In genomic region chr10:122953827-122954730, GRCh38 we compare ENCODE assay signal across 1 cellular context.
A peak's percentile ranks its signal among the peaks of the same experiment; 100 is the strongest.
TF ChIP-seq lines count a peak whose summit lies in the region.

C10orf88 (minus strand) TSS chr10:122954227; CDS start chr10:122954178, 49 bp downstream.

TF ChIP-seq in K562, 482 proteins besides CTCF, POLR2A, EP300 and RAD21 (continued from another document and continues in another):
- TF ChIP-seq NKRF (IDR thresholded peaks at IDR 0.05; ENCODE audit: borderline replicate concordance) (no peak), RFX5 (IDR thresholded peaks at IDR 0.05; ENCODE audit: low read depth, low read length) (no peak), RBFOX2 (IDR thresholded peaks at IDR 0.05; ENCODE audit: low read depth, low read length) (peak; percentile 85), NR3C1 (CRISPR knock-in tag; IDR thresholded peaks at IDR 0.05) (no peak), TAF7 (tag; IDR thresholded peaks at IDR 0.05) (no peak), HLTF (IDR thresholded peaks at IDR 0.05) (0 out of 2 replicates have a peak, but pooled peaks have one; percentile 13), TEAD2 (tag; IDR thresholded peaks at IDR 0.05) (no peak), KDM2B (CRISPR knock-in tag; IDR thresholded peaks at IDR 0.05) (no peak), SMAD2 (IDR thresholded peaks at IDR 0.05; ENCODE audit: low read depth, low read length) (no peak), MCM7 (IDR thresholded peaks at IDR 0.05) (no peak), KLF6 (CRISPR knock-in tag; IDR thresholded peaks at IDR 0.05; ENCODE audit: borderline replicate concordance) (no peak), ZNF644 (tag; IDR thresholded peaks at IDR 0.05; ENCODE audit: low read depth) (0 out of 2 replicates have a peak, but pooled peaks have one; percentile 14), FOXJ3 (CRISPR knock-in tag; IDR thresholded peaks at IDR 0.05) (no peak), ZNF134 (CRISPR knock-in tag; conservative IDR thresholded peaks at IDR 0.05) (no peak), EGR1 (conservative IDR thresholded peaks at IDR 0.05) (no peak), KDM4B (IDR thresholded peaks at IDR 0.05; ENCODE audit: borderline replicate concordance in 2 of 2, low read depth in 1 of 2) (peak in 1 of 2 experiments; percentile 47; a peak in 1 of 4 replicates), RFX1 (IDR thresholded peaks at IDR 0.05) (no peak), POLR2AphosphoS2 (IDR thresholded peaks at IDR 0.05; ENCODE audit: low read length) (no peak), TCF7L2 (IDR thresholded peaks at IDR 0.05; ENCODE audit: low read depth, low read length) (peak; percentile 26; the same call in 1 of the 2 replicates), CHD4 (IDR thresholded peaks at IDR 0.05; ENCODE audit: insufficient read depth, insufficient replicate concordance, low read depth, low read length, poor library complexity, severe bottlenecking) (no peak), OTX1 (CRISPR knock-in tag; IDR thresholded peaks at IDR 0.05) (no peak), BRD4 (IDR thresholded peaks at IDR 0.05) (no peak), DPF2 (IDR thresholded peaks at IDR 0.05) (no peak), IFI16 (CRISPR knock-in tag; IDR thresholded peaks at IDR 0.05) (no peak), CHAMP1 (IDR thresholded peaks at IDR 0.05) (peak; percentile 59; the same call in 1 of the 2 replicates), XRCC3 (IDR thresholded peaks at IDR 0.05) (no peak), ZNF639 (CRISPR knock-in tag; conservative IDR thresholded peaks at IDR 0.05 in 1 of 2, IDR thresholded peaks at IDR 0.05 in 1 of 2) (peak in 1 of 2 experiments; percentile 62; a peak in 1 of 4 replicates), DMBX1 (CRISPR knock-in tag; IDR thresholded peaks at IDR 0.05; ENCODE audit: borderline replicate concordance) (no peak; the same call in 1 of the 2 replicates), TCF15 (CRISPR knock-in tag; IDR thresholded peaks at IDR 0.05) (no peak), FOXK1 (CRISPR knock-in tag; IDR thresholded peaks at IDR 0.05; ENCODE audit: borderline replicate concordance) (no peak), ASH1L (IDR thresholded peaks at IDR 0.05; ENCODE audit: borderline replicate concordance, low read depth, partially characterized antibody) (no peak), BRF2 (IDR thresholded peaks at IDR 0.05; ENCODE audit: borderline replicate concordance, insufficient read depth, insufficient read length) (no peak), ZNF584 (CRISPR knock-in tag; IDR thresholded peaks at IDR 0.05; ENCODE audit: low read depth) (no peak), PBX2 (CRISPR knock-in tag; IDR thresholded peaks at IDR 0.05; ENCODE audit: low read depth) (no peak), PBX2 (tag; conservative IDR thresholded peaks at IDR 0.05; ENCODE audit: low read depth) (no peak), TAF9B (IDR thresholded peaks at IDR 0.05; ENCODE audit: partially characterized antibody) (peak; percentile 75), PCBP1 (IDR thresholded peaks at IDR 0.05; ENCODE audit: low read depth, low read length, poor library complexity, severe bottlenecking) (no peak), CEBPB (tag; IDR thresholded peaks at IDR 0.05) (no peak), CBX5 (IDR thresholded peaks at IDR 0.05; ENCODE audit: borderline replicate concordance, low read depth) (no peak), L3MBTL2 (IDR thresholded peaks at IDR 0.05) (peak; percentile 100), KAT2B (IDR thresholded peaks at IDR 0.05; ENCODE audit: low read depth, low read length) (no peak), ZNF699 (CRISPR knock-in tag; IDR thresholded peaks at IDR 0.05; ENCODE audit: insufficient replicate concordance) (no peak), MBD2 (IDR thresholded peaks at IDR 0.05; ENCODE audit: borderline replicate concordance, low read depth) (0 out of 2 replicates have a peak, but pooled peaks have one; percentile 34), HNRNPLL (IDR thresholded peaks at IDR 0.05; ENCODE audit: low read depth, low read length, poor library complexity, severe bottlenecking) (peak; percentile 60), ZFPM2 (CRISPR knock-in tag; IDR thresholded peaks at IDR 0.05) (no peak), ZNF316 (IDR thresholded peaks at IDR 0.05) (no peak), FOS (IDR thresholded peaks at IDR 0.05; ENCODE audit: extremely low read depth, insufficient read length) (no peak), ZFP30 (CRISPR knock-in tag; IDR thresholded peaks at IDR 0.05; ENCODE audit: borderline replicate concordance) (no peak), GATA2 (CRISPR knock-in tag; IDR thresholded peaks at IDR 0.05) (no peak), ZNF3 (CRISPR knock-in tag; IDR thresholded peaks at IDR 0.05) (no peak), KLF1 (tag; IDR thresholded peaks at IDR 0.05) (no peak)
- TF ChIP-seq, protein P1, sequence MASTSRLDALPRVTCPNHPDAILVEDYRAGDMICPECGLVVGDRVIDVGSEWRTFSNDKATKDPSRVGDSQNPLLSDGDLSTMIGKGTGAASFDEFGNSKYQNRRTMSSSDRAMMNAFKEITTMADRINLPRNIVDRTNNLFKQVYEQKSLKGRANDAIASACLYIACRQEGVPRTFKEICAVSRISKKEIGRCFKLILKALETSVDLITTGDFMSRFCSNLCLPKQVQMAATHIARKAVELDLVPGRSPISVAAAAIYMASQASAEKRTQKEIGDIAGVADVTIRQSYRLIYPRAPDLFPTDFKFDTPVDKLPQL (IDR thresholded peaks at IDR 0.05; ENCODE audit: extremely low read depth, insufficient read length), result no peak
- TF ChIP-seq, protein P2, sequence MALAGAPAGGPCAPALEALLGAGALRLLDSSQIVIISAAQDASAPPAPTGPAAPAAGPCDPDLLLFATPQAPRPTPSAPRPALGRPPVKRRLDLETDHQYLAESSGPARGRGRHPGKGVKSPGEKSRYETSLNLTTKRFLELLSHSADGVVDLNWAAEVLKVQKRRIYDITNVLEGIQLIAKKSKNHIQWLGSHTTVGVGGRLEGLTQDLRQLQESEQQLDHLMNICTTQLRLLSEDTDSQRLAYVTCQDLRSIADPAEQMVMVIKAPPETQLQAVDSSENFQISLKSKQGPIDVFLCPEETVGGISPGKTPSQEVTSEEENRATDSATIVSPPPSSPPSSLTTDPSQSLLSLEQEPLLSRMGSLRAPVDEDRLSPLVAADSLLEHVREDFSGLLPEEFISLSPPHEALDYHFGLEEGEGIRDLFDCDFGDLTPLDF (CRISPR knock-in tag; IDR thresholded peaks at IDR 0.05), result no peak
- TF ChIP-seq, protein P3, sequence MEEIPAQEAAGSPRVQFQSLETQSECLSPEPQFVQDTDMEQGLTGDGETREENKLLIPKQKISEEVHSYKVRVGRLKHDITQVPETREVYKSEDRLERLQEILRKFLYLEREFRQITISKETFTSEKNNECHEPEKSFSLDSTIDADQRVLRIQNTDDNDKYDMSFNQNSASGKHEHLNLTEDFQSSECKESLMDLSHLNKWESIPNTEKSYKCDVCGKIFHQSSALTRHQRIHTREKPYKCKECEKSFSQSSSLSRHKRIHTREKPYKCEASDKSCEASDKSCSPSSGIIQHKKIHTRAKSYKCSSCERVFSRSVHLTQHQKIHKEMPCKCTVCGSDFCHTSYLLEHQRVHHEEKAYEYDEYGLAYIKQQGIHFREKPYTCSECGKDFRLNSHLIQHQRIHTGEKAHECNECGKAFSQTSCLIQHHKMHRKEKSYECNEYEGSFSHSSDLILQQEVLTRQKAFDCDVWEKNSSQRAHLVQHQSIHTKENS (CRISPR knock-in tag; IDR thresholded peaks at IDR 0.05), result no peak
- TF ChIP-seq, protein P4, sequence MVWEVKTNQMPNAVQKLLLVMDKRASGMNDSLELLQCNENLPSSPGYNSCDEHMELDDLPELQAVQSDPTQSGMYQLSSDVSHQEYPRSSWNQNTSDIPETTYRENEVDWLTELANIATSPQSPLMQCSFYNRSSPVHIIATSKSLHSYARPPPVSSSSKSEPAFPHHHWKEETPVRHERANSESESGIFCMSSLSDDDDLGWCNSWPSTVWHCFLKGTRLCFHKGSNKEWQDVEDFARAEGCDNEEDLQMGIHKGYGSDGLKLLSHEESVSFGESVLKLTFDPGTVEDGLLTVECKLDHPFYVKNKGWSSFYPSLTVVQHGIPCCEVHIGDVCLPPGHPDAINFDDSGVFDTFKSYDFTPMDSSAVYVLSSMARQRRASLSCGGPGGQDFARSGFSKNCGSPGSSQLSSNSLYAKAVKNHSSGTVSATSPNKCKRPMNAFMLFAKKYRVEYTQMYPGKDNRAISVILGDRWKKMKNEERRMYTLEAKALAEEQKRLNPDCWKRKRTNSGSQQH (CRISPR knock-in tag; IDR thresholded peaks at IDR 0.05), result no peak
- TF ChIP-seq, protein P5, sequence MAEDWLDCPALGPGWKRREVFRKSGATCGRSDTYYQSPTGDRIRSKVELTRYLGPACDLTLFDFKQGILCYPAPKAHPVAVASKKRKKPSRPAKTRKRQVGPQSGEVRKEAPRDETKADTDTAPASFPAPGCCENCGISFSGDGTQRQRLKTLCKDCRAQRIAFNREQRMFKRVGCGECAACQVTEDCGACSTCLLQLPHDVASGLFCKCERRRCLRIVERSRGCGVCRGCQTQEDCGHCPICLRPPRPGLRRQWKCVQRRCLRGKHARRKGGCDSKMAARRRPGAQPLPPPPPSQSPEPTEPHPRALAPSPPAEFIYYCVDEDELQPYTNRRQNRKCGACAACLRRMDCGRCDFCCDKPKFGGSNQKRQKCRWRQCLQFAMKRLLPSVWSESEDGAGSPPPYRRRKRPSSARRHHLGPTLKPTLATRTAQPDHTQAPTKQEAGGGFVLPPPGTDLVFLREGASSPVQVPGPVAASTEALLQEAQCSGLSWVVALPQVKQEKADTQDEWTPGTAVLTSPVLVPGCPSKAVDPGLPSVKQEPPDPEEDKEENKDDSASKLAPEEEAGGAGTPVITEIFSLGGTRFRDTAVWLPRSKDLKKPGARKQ (CRISPR knock-in tag; IDR thresholded peaks at IDR 0.05), result peak; percentile 11; the same call in 1 of the 2 replicates
